ENCODE assay signal across 14 cellular contexts in genomic region chr17:29733151-29733550, GRCh38.
DNase-seq lines count a peak whose midpoint lies in the region; ATAC-seq and TF ChIP-seq lines count a peak whose summit lies in the region.
"Had no signal": no experiment of that assay in that cellular context is flagged by ENCODE, and none has a peak within 500 bp of the region (broad histone marks: within the 10 kb centered on the region; RNA-seq: fewer than 3 reads in every experiment).

No MANE protein-coding gene starts in this region.

- no peak overlapping the region for H3K4me3 ChIP-seq in heart left ventricle
- H3K4me3 ChIP-seq: thoracic aorta had no signal

- TF ChIP-seq CTCF in heart left ventricle (IDR thresholded peaks at IDR 0.05) (no peak), foreskin keratinocyte (conservative IDR thresholded peaks at IDR 0.05) (no peak), type B pancreatic cell (conservative IDR thresholded peaks at IDR 0.05) (no peak)

- peaks cover 0 to 47% (median 25%) of the 10 kb centered on the region in 12 donors for H3K4me1 ChIP-seq in heart left ventricle
- peaks cover 20% of the 10 kb centered on the region for H3K4me1 ChIP-seq in foreskin keratinocyte

- H3K27ac ChIP-seq in heart left ventricle (peak overlapping the region in 11 of 12 donors; percentile 23 to 84 (median 73)), foreskin keratinocyte (peak overlapping the region; percentile 78)
- H3K27ac ChIP-seq: thoracic aorta had no signal

- H3K4me3 Mint-ChIP-seq in activated naive CD8-positive, alpha-beta T cell treated with anti-CD3 and anti-CD28 coated beads for 36 hours, result no peak overlapping the region
- peak overlapping the region; percentile 29 for H3K4me3 Mint-ChIP-seq in type B pancreatic cell
- H3K4me3 Mint-ChIP-seq: activated CD4-positive, alpha-beta T cell treated with anti-CD3 and anti-CD28 coated beads, Interleukin-2, amount 10 ng/mL, durations not matched to agents 24 days and 14 days had no signal

- H3K27me3 Mint-ChIP-seq in activated naive CD8-positive, alpha-beta T cell treated with anti-CD3 and anti-CD28 coated beads for 36 hours, result no peaks in the 10 kb centered on the region
- no peaks in the 10 kb centered on the region for H3K27me3 Mint-ChIP-seq in type B pancreatic cell
- H3K27me3 Mint-ChIP-seq: activated CD4-positive, alpha-beta T cell treated with anti-CD3 and anti-CD28 coated beads, Interleukin-2, amount 10 ng/mL, durations not matched to agents 24 days and 14 days had no signal

- peaks cover 0 to 6% (median 0%) of the 10 kb centered on the region in 9 donors for H3K36me3 ChIP-seq in heart left ventricle
- H3K36me3 ChIP-seq: thoracic aorta had no signal

- peaks cover 30% of the 10 kb centered on the region for H3K36me3 Mint-ChIP-seq in activated naive CD8-positive, alpha-beta T cell treated with anti-CD3 and anti-CD28 coated beads for 36 hours
- peaks cover 5% of the 10 kb centered on the region for H3K36me3 Mint-ChIP-seq in type B pancreatic cell

- DNase-seq in heart left ventricle, result no peak
- DNase-seq in left ventricle myocardium superior, result no peak
- no peak for DNase-seq in activated naive CD8-positive, alpha-beta T cell treated with anti-CD3 and anti-CD28 coated beads for 36 hours
- peak in 1 of 2 donors; percentile 86 for DNase-seq in foreskin keratinocyte
- DNase-seq in type B pancreatic cell (ENCODE audit: extremely low spot score, unreplicated experiment), result no peak
- no peak for DNase-seq in C1 segment of cervical spinal cord (lab: John Stamatoyannopoulos, UW)
- DNase-seq in SK-N-DZ (ENCODE audit: low spot score), result no peak
- DNase-seq in ACHN, result no peak
- DNase-seq: activated CD4-positive, alpha-beta T cell treated with anti-CD3 and anti-CD28 coated beads, Interleukin-2, amount 10 ng/mL, durations not matched to agents 24 days and 14 days; activated gamma-delta T cell; NCI-H146; NCI-H82; retina had no signal

- WGBS in heart left ventricle, 4 donors, result 55 to 60% (median 58%) methylated on average over 2 of the region's 2 CpGs

- peaks cover 35% of the 10 kb centered on the region for H3K4me1 Mint-ChIP-seq in activated naive CD8-positive, alpha-beta T cell treated with anti-CD3 and anti-CD28 coated beads for 36 hours
- peaks cover 19% of the 10 kb centered on the region for H3K4me1 Mint-ChIP-seq in type B pancreatic cell (ENCODE audit: unreplicated experiment)

- intact Hi-C loops in heart left ventricle (cut with DNase I) (no loop called here), left ventricle myocardium superior (cut with micrococcal nuclease) (no loop called here)

- ATAC-seq in heart left ventricle (no peak), left ventricle myocardium superior (no peak), foreskin keratinocyte (peak; percentile 16)

- peaks cover 0 to 11% (median 5%) of the 10 kb centered on the region in 12 donors for H3K9me3 ChIP-seq in heart left ventricle
- H3K9me3 ChIP-seq: thoracic aorta had no signal

- H3K27me3 ChIP-seq in heart left ventricle (no peaks in the 10 kb centered on the region), foreskin keratinocyte (no peaks in the 10 kb centered on the region)

- peak overlapping the region; percentile 50 for H3K27ac Mint-ChIP-seq in activated naive CD8-positive, alpha-beta T cell treated with anti-CD3 and anti-CD28 coated beads for 36 hours
- H3K27ac Mint-ChIP-seq in type B pancreatic cell, result peak overlapping the region; percentile 91
- H3K27ac Mint-ChIP-seq: activated CD4-positive, alpha-beta T cell treated with anti-CD3 and anti-CD28 coated beads, Interleukin-2, amount 10 ng/mL, durations not matched to agents 24 days and 14 days had no signal

- in situ Hi-C loops in ACHN (cut with HindIII; ENCODE audit: low pct_ligation_motif_present, low pct_unique_long_range_greater_than_20kb, low sequenced_read_pairs), result no loop called here

- TF ChIP-seq POLR2A in heart left ventricle (IDR thresholded peaks at IDR 0.05), result no peak

- H3K9me3 Mint-ChIP-seq in activated naive CD8-positive, alpha-beta T cell treated with anti-CD3 and anti-CD28 coated beads for 36 hours, result peaks cover 7% of the 10 kb centered on the region
- H3K9me3 Mint-ChIP-seq in type B pancreatic cell, result peaks cover 4% of the 10 kb centered on the region
